ENCODE assay signal across 9 cellular contexts in genomic region chr9:133223152-133223551, GRCh38. TPM values are rescaled to one million over a fixed set of nuclear protein-coding genes. Genes with fewer than 3 reads are reported as not detected.
DNase-seq lines count a peak whose midpoint lies in the region; ATAC-seq, FAIRE-seq and TF ChIP-seq lines count a peak whose summit lies in the region.
"Not testable (repeated sequence)": the region's sequence is repeated elsewhere in the genome, so short reads cannot be mapped to it uniquely, and the experiment has no call there.
"Had no signal": no experiment of that assay in that cellular context is flagged by ENCODE, and none has a peak within 500 bp of the region (broad histone marks: within the 10 kb centered on the region; RNA-seq: fewer than 3 reads in every experiment).

No MANE protein-coding gene starts in this region.

- H3K23ac ChIP-seq in H1 (ENCODE audit: insufficient read length): not testable (repeated sequence)

- TF ChIP-seq POLR2A in H1 (IDR thresholded peaks at IDR 0.05; ENCODE audit: control extremely low read depth in 1 of 2, low read depth in 2 of 2, low read length in 2 of 2); gastrocnemius medialis (IDR thresholded peaks at IDR 0.05): not testable (repeated sequence)

- not testable (repeated sequence) for H3K36me3 ChIP-seq in H7 (replicated peaks; ENCODE audit: control insufficient read depth, insufficient read depth, low read length); H1 (ENCODE audit: control insufficient read depth in 2 of 4, insufficient read depth in 4 of 4, low read length in 3 of 4); heart right ventricle; mucosa of descending colon (ENCODE audit: low read depth); gastrocnemius medialis

- H3K4me3 ChIP-seq in H7 (ENCODE audit: insufficient read depth, low read depth, low read length); H1 (ENCODE audit: extremely low read depth in 1 of 4, insufficient read depth in 2 of 4, low read depth in 3 of 4, low read length in 4 of 4); mucosa of descending colon; gastrocnemius medialis: not testable (repeated sequence)
- H3K4me3 ChIP-seq in heart right ventricle: peak overlapping the region in 3 of 10 donors; percentile 14 to 33 (median 27)

- not testable (repeated sequence) for H4K91ac ChIP-seq in H1 (replicated peaks; ENCODE audit: insufficient read length, low read length)

- CTCF ChIA-PET in activated CD8-positive, alpha-beta memory T cell treated with anti-CD3 and anti-CD28 coated beads, Interleukin-2, amount 10 ng/mL, durations not matched to agents 7 days and 5 days (lab: Charles Lee): interaction anchor here (1.3 kb wide), 1 partner anchor 37 kb away, joined by 3 read pairs; no protein-coding TSS in a partner anchor
- CTCF ChIA-PET in H1 (lab: Charles Lee; ENCODE audit: partially characterized antibody): interaction anchor here (1.0 to 3.6 kb wide), 3 partner anchors 16 to 36 kb away, joined by 3 to 16 read pairs (median 12); no protein-coding TSS in a partner anchor

- H3K79me1 ChIP-seq in H1 (ENCODE audit: low read depth, low read length): not testable (repeated sequence)

- not testable (repeated sequence) for H3K36me3 Mint-ChIP-seq in activated CD8-positive, alpha-beta memory T cell treated with anti-CD3 and anti-CD28 coated beads, Interleukin-2, amount 10 ng/mL, durations not matched to agents 7 days and 5 days

- not testable (repeated sequence) for H2BK20ac ChIP-seq in H1 (ENCODE audit: low read length)

- H3K9me3 Mint-ChIP-seq in activated CD8-positive, alpha-beta memory T cell treated with anti-CD3 and anti-CD28 coated beads, Interleukin-2, amount 10 ng/mL, durations not matched to agents 7 days and 5 days (ENCODE audit: low read depth): not testable (repeated sequence)

- H2AFZ ChIP-seq in H1 (ENCODE audit: low read length): 0 out of 2 replicates have a peak overlapping the region, but pooled peaks have one; percentile 53

- not testable (repeated sequence) for H4K8ac ChIP-seq in H1 (ENCODE audit: extremely low read depth, insufficient read depth, low read length)

- not testable (repeated sequence) for H2AK5ac ChIP-seq in H1 (ENCODE audit: low read depth, low read length)

- POLR2A ChIA-PET in H1 (lab: Charles Lee; ENCODE audit: partially characterized antibody): not testable (repeated sequence)

- not testable (repeated sequence) for H3K27me3 ChIP-seq in H7 (ENCODE audit: control insufficient read depth, insufficient read depth, low read length); H1 (replicated peaks in 1 of 4; ENCODE audit: control insufficient read depth in 3 of 4, extremely low read depth in 1 of 4, insufficient read depth in 3 of 4, low read length in 3 of 4); gastrocnemius medialis
- H3K27me3 ChIP-seq in heart right ventricle: peaks cover 0 to 16% (median 0%) of the 10 kb centered on the region in 7 donors

- H4K20me1 ChIP-seq in H1 (replicated peaks in 1 of 2; ENCODE audit: control insufficient read depth in 1 of 2, insufficient read depth in 2 of 2, low read length in 2 of 2): not testable (repeated sequence)

- not testable (repeated sequence) for H3K14ac ChIP-seq in H1 (ENCODE audit: insufficient read length)

- H3K4me2 ChIP-seq in H1 (ENCODE audit: insufficient read depth in 1 of 2, low read depth in 2 of 2, low read length in 2 of 2): not testable (repeated sequence)

- H2BK15ac ChIP-seq in H1 (ENCODE audit: low read length): not testable (repeated sequence)

- not testable (repeated sequence) for H3K4me1 Mint-ChIP-seq in activated CD8-positive, alpha-beta memory T cell treated with anti-CD3 and anti-CD28 coated beads, Interleukin-2, amount 10 ng/mL, durations not matched to agents 7 days and 5 days

- intact Hi-C loops in heart right ventricle (cut with DNase I); left colon (cut with DNase I, micrococcal nuclease); mucosa of descending colon (cut with DNase I, micrococcal nuclease); gastrocnemius medialis (cut with DNase I; ENCODE audit: low total_unique reads): not testable (repeated sequence)

- not testable (repeated sequence) for H3K9ac ChIP-seq in H1 (replicated peaks in 1 of 4; ENCODE audit: extremely low read depth in 1 of 4, low read depth in 3 of 4, low read length in 3 of 4)

- H4K5ac ChIP-seq in H1 (ENCODE audit: insufficient read length, low read depth, low read length): not testable (repeated sequence)

- TF ChIP-seq CTCF in H1 (IDR thresholded peaks at IDR 0.05; ENCODE audit: control extremely low read depth in 1 of 3, insufficient read depth in 1 of 3, low read depth in 1 of 3, low read length in 3 of 3); heart right ventricle (IDR thresholded peaks at IDR 0.05); mucosa of descending colon (IDR thresholded peaks at IDR 0.05); gastrocnemius medialis (IDR thresholded peaks at IDR 0.05 in 4 of 5, conservative IDR thresholded peaks at IDR 0.05 in 1 of 5): not testable (repeated sequence)

- H3K27me3 Mint-ChIP-seq in activated CD8-positive, alpha-beta memory T cell treated with anti-CD3 and anti-CD28 coated beads, Interleukin-2, amount 10 ng/mL, durations not matched to agents 7 days and 5 days: peaks cover 39% of the 10 kb centered on the region

- H3K27ac ChIP-seq in H1 (ENCODE audit: low read depth, low read length): not testable (repeated sequence)
- H3K27ac ChIP-seq in heart right ventricle (peak overlapping the region in 7 of 10 donors; percentile 31 to 81 (median 69)), gastrocnemius medialis (peak overlapping the region in 3 of 4 donors; percentile 3 to 29 (median 28))

- H3K4me1 ChIP-seq in H1 (replicated peaks in 1 of 4; ENCODE audit: control insufficient read depth in 3 of 4, insufficient read depth in 4 of 4, low read length in 3 of 4); mucosa of descending colon (ENCODE audit: low read depth); gastrocnemius medialis: not testable (repeated sequence)
- H3K4me1 ChIP-seq in heart right ventricle: peaks cover 0 to 17% (median 3%) of the 10 kb centered on the region in 9 donors

- H2BK5ac ChIP-seq in H1 (ENCODE audit: low read depth, low read length): not testable (repeated sequence)

- not testable (repeated sequence) for H3K4me3 Mint-ChIP-seq in activated CD8-positive, alpha-beta memory T cell treated with anti-CD3 and anti-CD28 coated beads, Interleukin-2, amount 10 ng/mL, durations not matched to agents 7 days and 5 days

- not testable (repeated sequence) for H2BK120ac ChIP-seq in H1 (replicated peaks; ENCODE audit: low read depth, low read length)

- ATAC-seq in activated CD8-positive, alpha-beta memory T cell treated with anti-CD3 and anti-CD28 coated beads, Interleukin-2, amount 10 ng/mL, durations not matched to agents 7 days and 5 days: not testable (repeated sequence)
- peak; percentile 65 to 94 (median 88) for ATAC-seq in heart right ventricle
- peak; percentile 93 for ATAC-seq in left colon
- ATAC-seq in mucosa of descending colon: peak; percentile 83
- peak in 1 of 2 donors; percentile 33 for ATAC-seq in gastrocnemius medialis

- not testable (repeated sequence) for H2BK12ac ChIP-seq in H1 (ENCODE audit: low read depth, low read length)

- WGBS in H1 (ENCODE audit: extremely low coverage in 1 of 2, insufficient coverage in 1 of 2, insufficient read length in 1 of 2, insufficient replicate concordance in 2 of 2, low coverage in 1 of 2, low lambda C conversion rate in 2 of 2, missing lambda C conversion rate in 1 of 2), 2 experiments: 64% methylated on average over 12 of the region's 12 CpGs; no CpG with 5 or more reads in 1 of the 2 experiments
- 17 to 27% methylated on average over 10 to 12 of the region's 12 CpGs for WGBS in heart right ventricle, 2 donors

- FAIRE-seq in H1 (lab: Jason Lieb, UNC): not testable (repeated sequence)

- H3K27ac Mint-ChIP-seq in activated CD8-positive, alpha-beta memory T cell treated with anti-CD3 and anti-CD28 coated beads, Interleukin-2, amount 10 ng/mL, durations not matched to agents 7 days and 5 days: not testable (repeated sequence)

- in situ Hi-C loops in gastrocnemius medialis (cut with MboI; ENCODE audit: low sequenced_read_pairs in 4 of 4): not testable (repeated sequence)

- not testable (repeated sequence) for H3K79me2 ChIP-seq in H1 (ENCODE audit: control insufficient read depth in 1 of 2, insufficient read depth in 2 of 2, low read length in 2 of 2)

- not testable (repeated sequence) for H3K56ac ChIP-seq in H1 (replicated peaks; ENCODE audit: insufficient read length, low read depth, low read length)

- not testable (repeated sequence) for H3K4ac ChIP-seq in H1 (replicated peaks; ENCODE audit: insufficient read length, low read depth, low read length)

- TF ChIP-seq EP300 in H1 (IDR thresholded peaks at IDR 0.05; ENCODE audit: borderline replicate concordance in 1 of 2, low read depth in 2 of 2, low read length in 2 of 2): not testable (repeated sequence)

- TF ChIP-seq RAD21 in H1 (IDR thresholded peaks at IDR 0.05 in 1 of 2, conservative IDR thresholded peaks at IDR 0.05 in 1 of 2; ENCODE audit: low read depth in 2 of 2, low read length in 2 of 2): not testable (repeated sequence)

- not testable (repeated sequence) for H3K9me3 ChIP-seq in H1 (ENCODE audit: insufficient read depth in 2 of 2, low read depth in 1 of 2, low read length in 1 of 2); heart right ventricle; mucosa of descending colon; gastrocnemius medialis

- not testable (repeated sequence) for H3K18ac ChIP-seq in H1 (ENCODE audit: extremely low read depth, low read length)

- DNase-seq in H7: peak; percentile 72
- peak; percentile 16 for DNase-seq in activated CD8-positive, alpha-beta memory T cell treated with anti-CD3 and anti-CD28 coated beads, Interleukin-2, amount 10 ng/mL, durations not matched to agents 7 days and 5 days
- peak in 1 of 2 experiments; percentile 48 for DNase-seq in H1 (ENCODE audit: low read depth in 1 of 2, low spot score in 2 of 2)
- peak; percentile 75 to 84 for DNase-seq in heart right ventricle
- DNase-seq in left colon: peak in 1 of 2 donors; percentile 54
- DNase-seq in mucosa of descending colon: peak in 2 of 3 donors; percentile 51 to 68
- DNase-seq in gastrocnemius medialis: not testable (repeated sequence)

- H3K23me2 ChIP-seq in H1 (ENCODE audit: low read depth, low read length): not testable (repeated sequence)

RNA-seq across cellular contexts. Expression of gene OBP2B, which starts 14.1 kb away (rescaled TPM):
- not detected in 2 replicates for total RNA-seq in H7 (2014; rRNA removed; shearing (Covaris generic))
- total RNA-seq in activated CD8-positive, alpha-beta memory T cell treated with anti-CD3 and anti-CD28 coated beads, Interleukin-2, amount 10 ng/mL, durations not matched to agents 7 days and 5 days: not detected
- not detected in 2 replicates for total RNA-seq in H1 (2021; fragmentation: NEBNext Ultra II Directional; extraction: Animal tissue kit (Norgen Biotek cat#: 25700))
- polyA plus RNA-seq in H1 (2011; rRNA removed) (not detected in 2 replicates), heart right ventricle (not detected)
- not detected for polyA plus RNA-seq in H1 (2011; cell fraction: cytosol; rRNA removed)
- not detected for polyA plus RNA-seq in H1 (2011; cell fraction: nucleus; rRNA removed)
- not detected in 4 replicates for polyA plus RNA-seq in H1 (2012, experiment 1 of 2)
- polyA plus RNA-seq in H1 (2012, experiment 2 of 2): not detected
- not detected for polyA plus RNA-seq in H1 (2013, experiment 1 of 2)
- not detected for polyA plus RNA-seq in H1 (2013, experiment 2 of 2)
- polyA minus RNA-seq in H1 (2011; rRNA and poly(A)+ RNA removed): not detected in 2 replicates
- polyA minus RNA-seq in H1 (2011; cell fraction: cytosol; rRNA and poly(A)+ RNA removed): not detected
- not detected for polyA minus RNA-seq in H1 (2011; cell fraction: nucleus; rRNA and poly(A)+ RNA removed)
- total RNA-seq in heart right ventricle (under 1 TPM in 1 of 10 donors, not detected in 9; 0.75 TPM), left colon (not detected), mucosa of descending colon (not detected), gastrocnemius medialis (not detected)
- total RNA-seq: OCI-LY7, RPMI7951 had no signal

RNA-seq across cellular contexts. Expression of gene ABO, which starts 51.8 kb away (rescaled TPM):
- total RNA-seq in H7 (2014; rRNA removed; shearing (Covaris generic)): 0.63 TPM in 1 of 2 replicates, not detected in the other
- not detected for total RNA-seq in activated CD8-positive, alpha-beta memory T cell treated with anti-CD3 and anti-CD28 coated beads, Interleukin-2, amount 10 ng/mL, durations not matched to agents 7 days and 5 days
- not detected in 2 replicates for total RNA-seq in H1 (2021; fragmentation: NEBNext Ultra II Directional; extraction: Animal tissue kit (Norgen Biotek cat#: 25700))
- polyA plus RNA-seq in H1 (2011; rRNA removed) (0.03 and 0.19 TPM in 2 replicates), heart right ventricle (1 to 10 TPM in 1 of 2 donors, under 1 TPM in 1; 0.55 to 2.9 TPM)
- polyA plus RNA-seq in H1 (2011; cell fraction: cytosol; rRNA removed): 0.04 TPM
- polyA plus RNA-seq in H1 (2011; cell fraction: nucleus; rRNA removed): 0.58 TPM
- polyA plus RNA-seq in H1 (2012, experiment 1 of 2): 0.06 to 0.11 TPM (median 0.09 TPM) in 3 of 4 replicates, not detected in the other
- not detected for polyA plus RNA-seq in H1 (2012, experiment 2 of 2)
- 0.08 TPM for polyA plus RNA-seq in H1 (2013, experiment 1 of 2)
- 0.02 TPM for polyA plus RNA-seq in H1 (2013, experiment 2 of 2)
- 0.02 and 0.79 TPM in 2 replicates for polyA minus RNA-seq in H1 (2011; rRNA and poly(A)+ RNA removed)
- polyA minus RNA-seq in H1 (2011; cell fraction: cytosol; rRNA and poly(A)+ RNA removed): not detected
- polyA minus RNA-seq in H1 (2011; cell fraction: nucleus; rRNA and poly(A)+ RNA removed): 0.10 TPM
- total RNA-seq in heart right ventricle (1 to 10 TPM in 7 of 10 donors, under 1 TPM in 3; 0.25 to 2.7 (median 1.6) TPM), left colon (10 to 100 TPM; 77.6 to 95.1 TPM), mucosa of descending colon (100 to 1,000 TPM in 2 of 3 donors, 10 to 100 TPM in 1; 25.6 to 114 (median 102) TPM), gastrocnemius medialis (1 to 10 TPM in 1 of 4 donors, under 1 TPM in 2, not detected in 1; 0.24 to 2.4 (median 0.44) TPM)
- total RNA-seq: OCI-LY7, RPMI7951 had no signal

RNA-seq across cellular contexts. Expression of gene GBGT1, which starts 59.4 kb away (rescaled TPM):
- total RNA-seq in H7 (2014; rRNA removed; shearing (Covaris generic)): 6.8 and 7.5 TPM in 2 replicates
- 1 to 10 TPM; 3.9 to 5.7 TPM for total RNA-seq in activated CD8-positive, alpha-beta memory T cell treated with anti-CD3 and anti-CD28 coated beads, Interleukin-2, amount 10 ng/mL, durations not matched to agents 7 days and 5 days
- total RNA-seq in H1 (2021; fragmentation: NEBNext Ultra II Directional; extraction: Animal tissue kit (Norgen Biotek cat#: 25700)): 9.7 and 10.0 TPM in 2 replicates
- polyA plus RNA-seq in H1 (2011; rRNA removed) (7.1 and 10.1 TPM in 2 replicates), heart right ventricle (10 to 100 TPM in 1 of 2 donors, 1 to 10 TPM in 1; 5.5 to 10.5 TPM)
- polyA plus RNA-seq in H1 (2011; cell fraction: cytosol; rRNA removed): 7.0 TPM
- polyA plus RNA-seq in H1 (2011; cell fraction: nucleus; rRNA removed): 15.2 TPM
- 6.5 to 7.7 TPM (median 6.9 TPM) in 4 replicates for polyA plus RNA-seq in H1 (2012, experiment 1 of 2)
- 6.9 TPM for polyA plus RNA-seq in H1 (2012, experiment 2 of 2)
- 8.6 TPM for polyA plus RNA-seq in H1 (2013, experiment 1 of 2)
- polyA plus RNA-seq in H1 (2013, experiment 2 of 2): 9.1 TPM
- 11.3 and 17.4 TPM in 2 replicates for polyA minus RNA-seq in H1 (2011; rRNA and poly(A)+ RNA removed)
- polyA minus RNA-seq in H1 (2011; cell fraction: cytosol; rRNA and poly(A)+ RNA removed): 10.6 TPM
- polyA minus RNA-seq in H1 (2011; cell fraction: nucleus; rRNA and poly(A)+ RNA removed): 21.7 TPM
- total RNA-seq in heart right ventricle (10 to 100 TPM in 3 of 10 donors, 1 to 10 TPM in 7; 2.5 to 14.7 (median 6.2) TPM), left colon (1 to 10 TPM; 4.9 to 5.5 TPM), mucosa of descending colon (10 to 100 TPM in 1 of 3 donors, 1 to 10 TPM in 2; 4.3 to 14.0 (median 8.6) TPM), gastrocnemius medialis (10 to 100 TPM in 1 of 4 donors, 1 to 10 TPM in 2, under 1 TPM in 1; 0.15 to 10.3 (median 5.6) TPM)

Comparison
In these comparisons a context has a peak if more than half of its experiments do, and no peak if none do; other contexts are left out.
1. RNA of gene ABO, which starts 51.8 kb away (total RNA-seq): 25.6 to 114 TPM in mucosa of descending colon and 77.6 to 95.1 TPM in left colon; 0.25 to 2.7 TPM in heart right ventricle, 0.24 to 2.4 TPM in gastrocnemius medialis, 0.63 TPM in H7, not detected in H1 and not detected in activated CD8-positive, alpha-beta memory T cell treated with anti-CD3 and anti-CD28 coated beads, Interleukin-2, amount 10 ng/mL, durations not matched to agents 7 days and 5 days; every median in the first group is over 4 times any median in the second.